In genomic region chr12:75568801-75569200, GRCh38 we compare ENCODE assay signal across 21 cellular contexts. TPM values are rescaled to one million over a fixed set of nuclear protein-coding genes. Genes with fewer than 3 reads are reported as not detected.
DNase-seq lines count a peak whose midpoint lies in the region; FAIRE-seq and TF ChIP-seq lines count a peak whose summit lies in the region.
"Had no signal": no experiment of that assay in that cellular context is flagged by ENCODE, and none has a peak within 500 bp of the region (broad histone marks: within the 10 kb centered on the region; RNA-seq: fewer than 3 reads in every experiment).

No MANE protein-coding gene starts in this region.

- H3K4me3 Mint-ChIP-seq in MCF 10A (ENCODE audit: unreplicated experiment), result no peak overlapping the region

- no peaks in the 10 kb centered on the region for H4K20me1 ChIP-seq in mammary epithelial cell (ENCODE audit: insufficient read depth, low read length)
- H4K20me1 ChIP-seq in endothelial cell of umbilical vein (replicated peaks; ENCODE audit: control insufficient read depth, extremely low read depth, insufficient read depth, low read length), result no peaks in the 10 kb centered on the region

- H3K36me3 ChIP-seq in mammary epithelial cell (ENCODE audit: insufficient read depth, low read length) (no peaks in the 10 kb centered on the region), endothelial cell of umbilical vein (ENCODE audit: control insufficient read depth in 2 of 2, extremely low read depth in 1 of 2, insufficient read depth in 2 of 2, low read length in 2 of 2) (no peaks in the 10 kb centered on the region), neuron (ENCODE audit: insufficient read depth, low read length) (no peaks in the 10 kb centered on the region)
- H3K36me3 ChIP-seq: Peyer's patch had no signal

- H3K9me3 Mint-ChIP-seq in MCF 10A (ENCODE audit: unreplicated experiment), result peaks cover 29% of the 10 kb centered on the region

- peak overlapping the region; percentile 58 for H3K4me2 ChIP-seq in mammary epithelial cell (ENCODE audit: insufficient read depth, low read depth, low read length)
- H3K4me2 ChIP-seq in endothelial cell of umbilical vein (ENCODE audit: insufficient read depth, low read length), result no peak overlapping the region

- H3K36me3 Mint-ChIP-seq in MCF 10A (ENCODE audit: insufficient read depth, unreplicated experiment), result no peaks in the 10 kb centered on the region

- H2AFZ ChIP-seq in mammary epithelial cell (ENCODE audit: low read depth, low read length) (peak overlapping the region; percentile 57), endothelial cell of umbilical vein (ENCODE audit: low read depth, low read length) (no peak overlapping the region), neuron (ENCODE audit: low read depth, low read length) (peak overlapping the region; percentile 55)

- H3K27ac Mint-ChIP-seq in MCF 10A (ENCODE audit: low read depth, unreplicated experiment), result no peak overlapping the region

- CTCF ChIA-PET in mammary epithelial cell (lab: Charles Lee; ENCODE audit: low non-redundant PET) (no interaction called here), MCF 10A (lab: Yijun Ruan, JAX) (no interaction called here), endothelial cell of umbilical vein (lab: Charles Lee) (no interaction called here)

- dilution Hi-C loops in mammary epithelial cell (cut with HindIII; ENCODE audit: low sequenced_read_pairs) (loop anchor here (5.0 kb wide), 1 partner anchor 54 kb away; no protein-coding TSS in a partner anchor), endothelial cell of umbilical vein (cut with MboI; ENCODE audit: extremely low pct_ligation_motif_present, low sequenced_read_pairs) (no loop called here)

- H3K9me1 ChIP-seq in endothelial cell of umbilical vein (replicated peaks; ENCODE audit: control insufficient read depth, extremely low read depth, insufficient read depth, low read length), result no peaks in the 10 kb centered on the region

- no peaks in the 10 kb centered on the region for H3K27me3 ChIP-seq in mammary epithelial cell (ENCODE audit: insufficient read depth, low read length)
- no peaks in the 10 kb centered on the region for H3K27me3 ChIP-seq in endothelial cell of umbilical vein (ENCODE audit: control insufficient read depth in 2 of 2, insufficient read depth in 2 of 2, low read length in 2 of 2)
- H3K27me3 ChIP-seq in neuron (ENCODE audit: insufficient read depth, low read length), result no peaks in the 10 kb centered on the region
- H3K27me3 ChIP-seq: Peyer's patch had no signal

- DNase-seq in mammary epithelial cell, result no peak
- no peak for DNase-seq in MCF 10A (ENCODE audit: unreplicated experiment)
- peak; percentile 18 for DNase-seq in endothelial cell of umbilical vein (ENCODE audit: low read depth, low spot score)
- no peak for DNase-seq in NCI-H1417 treated with DMSO at 0.1 percent for 48 hours (lab: John Stamatoyannopoulos, UW)
- DNase-seq in NCI-H446 (lab: John Stamatoyannopoulos, UW), result no peak
- no peak for DNase-seq in activated effector memory CD4-positive, alpha-beta T cell treated with Interleukin-2 at 50 U/mL for 16 hours
- DNase-seq: DMS153, DND-41, MM.1S, NCI-H1048, NCI-H146, NCI-H1930, NCI-H2107, NCI-H524 treated with DMSO at 0.1 percent for 48 hours, NCI-H774, Peyer's patch, SIG-M5 had no signal

- H3K4me1 ChIP-seq in mammary epithelial cell (ENCODE audit: insufficient read depth, low read length) (peaks cover 21% of the 10 kb centered on the region), endothelial cell of umbilical vein (ENCODE audit: control insufficient read depth, extremely low read depth, insufficient read depth, low read length) (peaks cover 16% of the 10 kb centered on the region), neuron (ENCODE audit: insufficient read depth, low read length) (peaks cover 19% of the 10 kb centered on the region)
- H3K4me1 ChIP-seq: Peyer's patch had no signal

- H3K4me3 ChIP-seq in mammary epithelial cell (replicated peaks in 1 of 3; ENCODE audit: insufficient read depth in 1 of 3, low read depth in 2 of 3, low read length in 3 of 3), result no peak overlapping the region
- no peak overlapping the region for H3K4me3 ChIP-seq in endothelial cell of umbilical vein (replicated peaks in 1 of 3; ENCODE audit: insufficient read depth in 1 of 3, low read depth in 1 of 3, low read length in 3 of 3)
- H3K4me3 ChIP-seq in neuron (ENCODE audit: low read length), result no peak overlapping the region
- H3K4me3 ChIP-seq: K562, Peyer's patch, SK-N-MC had no signal

- intact Hi-C loops in mammary epithelial cell (cut with micrococcal nuclease), result loop anchor here (10.0 kb wide), 1 partner anchor 206 kb away; no protein-coding TSS in a partner anchor
- intact Hi-C loops in MCF 10A (cut with micrococcal nuclease), result no loop called here
- intact Hi-C loops in endothelial cell of umbilical vein (cut with micrococcal nuclease), result no loop called here

- TF ChIP-seq POLR2A in endothelial cell of umbilical vein (IDR thresholded peaks at IDR 0.05; ENCODE audit: low read depth, low read length), result no peak

- H3K9me3 ChIP-seq in mammary epithelial cell (replicated peaks; ENCODE audit: insufficient read depth, low read length) (peaks cover 3% of the 10 kb centered on the region), endothelial cell of umbilical vein (replicated peaks; ENCODE audit: control insufficient read depth, insufficient read depth, low read length) (no peaks in the 10 kb centered on the region), neuron (ENCODE audit: low read length) (peaks cover 4% of the 10 kb centered on the region)
- H3K9me3 ChIP-seq: Peyer's patch had no signal

- in situ Hi-C loops in mammary epithelial cell (cut with MboI; ENCODE audit: low sequenced_read_pairs in 2 of 2), result no loop called here

- FAIRE-seq in endothelial cell of umbilical vein (lab: Jason Lieb, UNC), result no peak
- FAIRE-seq: HepG2, K562 had no signal

- no peaks in the 10 kb centered on the region for H3K4me1 Mint-ChIP-seq in MCF 10A (ENCODE audit: insufficient read depth, unreplicated experiment)

- H3K9ac ChIP-seq in mammary epithelial cell (ENCODE audit: insufficient read depth, low read length), result no peak overlapping the region
- H3K9ac ChIP-seq in endothelial cell of umbilical vein (replicated peaks; ENCODE audit: extremely low read depth, insufficient read depth, low read length), result no peak overlapping the region

- no peaks in the 10 kb centered on the region for H3K27me3 Mint-ChIP-seq in MCF 10A (ENCODE audit: insufficient read depth, unreplicated experiment)

- WGBS in mammary epithelial cell (ENCODE audit: low coverage, missing lambda C conversion rate), result 22% methylated on average over 3 of the region's 3 CpGs

- H3K79me2 ChIP-seq in mammary epithelial cell (ENCODE audit: insufficient read depth, low read length) (no peaks in the 10 kb centered on the region), endothelial cell of umbilical vein (ENCODE audit: control insufficient read depth, insufficient read depth, low read length) (no peaks in the 10 kb centered on the region)

- no peak overlapping the region for H3K27ac ChIP-seq in mammary epithelial cell (ENCODE audit: insufficient read depth, low read depth, low read length)
- no peak overlapping the region for H3K27ac ChIP-seq in endothelial cell of umbilical vein (ENCODE audit: insufficient read depth, low read depth, low read length)
- H3K27ac ChIP-seq: Peyer's patch, SK-N-MC had no signal

- BruUV-seq in mammary epithelial cell (replicated peaks; lab: Mats Ljungman, UMichigan), result no TSS peak
- BruUV-seq in MCF 10A (replicated peaks; lab: Mats Ljungman, UMichigan), result no TSS peak
- no TSS peak for BruUV-seq in endothelial cell of umbilical vein (replicated peaks; lab: Mats Ljungman, UMichigan)

- TF ChIP-seq CTCF in mammary epithelial cell (conservative IDR thresholded peaks at IDR 0.05 in 1 of 2, IDR thresholded peaks at IDR 0.05 in 1 of 2; ENCODE audit: extremely low read depth in 1 of 2, insufficient read depth in 1 of 2, low read depth in 1 of 2, low read length in 2 of 2) (no peak), MCF 10A (IDR thresholded peaks at IDR 0.05; ENCODE audit: unreplicated experiment) (no peak), endothelial cell of umbilical vein (IDR thresholded peaks at IDR 0.05; ENCODE audit: extremely low read depth in 1 of 2, insufficient read depth in 1 of 2, low read depth in 1 of 2, low read length in 2 of 2) (no peak)

- POLR2A ChIA-PET in MCF 10A (lab: Yijun Ruan, JAX), result interaction anchor here (0.6 kb wide), 2 partner anchors 438 to 645 kb away, joined by 3 read pairs; no protein-coding TSS in a partner anchor
- POLR2A ChIA-PET in endothelial cell of umbilical vein (lab: Charles Lee), result interaction anchor here (0.7 kb wide), 1 partner anchor 35 kb away, joined by 3 read pairs; no protein-coding TSS in a partner anchor

TF ChIP-seq in endothelial cell of umbilical vein, 7 proteins besides CTCF, POLR2A, EP300 and RAD21:
- TF ChIP-seq FOS (IDR thresholded peaks at IDR 0.05; ENCODE audit: borderline replicate concordance, insufficient read depth, low read length) (no peak), MYC (IDR thresholded peaks at IDR 0.05; ENCODE audit: low read depth, low read length) (no peak), MAX (IDR thresholded peaks at IDR 0.05; ENCODE audit: insufficient read depth, insufficient read length) (no peak), EZH2 (IDR thresholded peaks at IDR 0.05; ENCODE audit: borderline replicate concordance, low read depth, low read length, severe bottlenecking) (no peak), JUN (IDR thresholded peaks at IDR 0.05; ENCODE audit: borderline replicate concordance, insufficient read depth, insufficient read length, low read depth) (no peak), POLR2AphosphoS5 (IDR thresholded peaks at IDR 0.05; ENCODE audit: insufficient read depth, low read depth, low read length) (no peak), GATA2 (IDR thresholded peaks at IDR 0.05; ENCODE audit: insufficient read depth, insufficient read length, low read depth, low read length) (no peak)
TF ChIP-seq in endothelial cell of umbilical vein: peak in this region for 0.

RNA-seq across cellular contexts. Expression of gene KRR1, which starts 57.4 kb away (rescaled TPM):
- 10 to 100 TPM; 36.7 to 99.1 TPM for total RNA-seq in mammary epithelial cell
- 41.0 TPM for polyA plus RNA-seq in mammary epithelial cell
- polyA minus RNA-seq in mammary epithelial cell, result 21.6 TPM
- 68.0 and 76.8 TPM in 2 replicates for total RNA-seq in MCF 10A (2022)
- 49.3 and 53.4 TPM in 2 replicates for total RNA-seq in endothelial cell of umbilical vein
- polyA plus RNA-seq in endothelial cell of umbilical vein, result 4.3 and 5.9 TPM in 2 replicates
- 14.0 and 17.6 TPM in 2 replicates for polyA plus RNA-seq in endothelial cell of umbilical vein (2011; cell fraction: cytosol; rRNA removed)
- polyA plus RNA-seq in endothelial cell of umbilical vein (2011; cell fraction: nucleus; rRNA removed), result 27.4 and 35.7 TPM in 2 replicates
- polyA plus RNA-seq in endothelial cell of umbilical vein (2012), result 36.6 and 57.5 TPM in 2 replicates
- polyA minus RNA-seq in endothelial cell of umbilical vein, result 10.1 and 18.1 TPM in 2 replicates
- 8.4 TPM for polyA minus RNA-seq in endothelial cell of umbilical vein (2011; cell fraction: cytosol; rRNA and poly(A)+ RNA removed)
- 35.2 and 46.3 TPM in 2 replicates for polyA minus RNA-seq in endothelial cell of umbilical vein (2011; cell fraction: nucleus; rRNA and poly(A)+ RNA removed)
